In genomic region chr12:55479136-55479535, GRCh38 we compare ENCODE assay signal across 20 cellular contexts. TPM values are rescaled to one million over a fixed set of nuclear protein-coding genes. Genes with fewer than 3 reads are reported as not detected.
"Had no signal": no experiment of that assay in that cellular context is flagged by ENCODE, and none has a peak within 500 bp of the region (broad histone marks: within the 10 kb centered on the region; RNA-seq: fewer than 3 reads in every experiment).

No MANE protein-coding gene starts in this region.

RNA-seq across cellular contexts. Expression of gene OR6C70, which starts 9.2 kb away (rescaled TPM):
- total RNA-seq: activated naive CD4-positive, alpha-beta T cell treated with anti-CD3 and anti-CD28 coated beads for 36 hours; activated naive CD4-positive, alpha-beta T cell treated with anti-CD3 and anti-CD28 coated beads, Interleukin-2, amount 50 U/mL, for 72 hours; activated naive CD8-positive, alpha-beta T cell treated with anti-CD3 and anti-CD28 coated beads for 36 hours; activated naive CD8-positive, alpha-beta T cell treated with anti-CD3 and anti-CD28 coated beads, Interleukin-2, amount 10 ng/mL, durations not matched to agents 7 days and 5 days; activated T-cell treated with anti-CD3 and anti-CD28 coated beads, Interleukin-2, amount 50 U/mL, for 4 hours; activated T-helper 1 cell treated with anti-CD3 and anti-CD28 coated beads, Interleukin-12 subunit alpha, Interleukin-12 subunit beta, Interleukin-2, Interleukin-4 antibody, amounts not matched to agents 30 ng/mL and 10 ng/mL and 1 ng/mL, durations not matched to agents 14 hours and 24 hours and 36 hours; activated T-helper 17 cell treated with anti-CD3 and anti-CD28 coated beads, Interleukin-2, amount 50 U/mL, for 72 hours; adrenal gland; aorta; ascending aorta; astrocyte; body of pancreas; breast epithelium; bronchial epithelial cell; cardiac muscle cell; cardiac septum; cerebellum had no signal
- polyA plus RNA-seq: adipose tissue, adrenal gland, aorta, cardiac muscle cell had no signal

RNA-seq across cellular contexts. Expression of gene OR6C68, which starts 13.0 kb away (rescaled TPM):
- total RNA-seq: activated naive CD4-positive, alpha-beta T cell treated with anti-CD3 and anti-CD28 coated beads for 36 hours; activated naive CD4-positive, alpha-beta T cell treated with anti-CD3 and anti-CD28 coated beads, Interleukin-2, amount 50 U/mL, for 72 hours; activated naive CD8-positive, alpha-beta T cell treated with anti-CD3 and anti-CD28 coated beads for 36 hours; activated naive CD8-positive, alpha-beta T cell treated with anti-CD3 and anti-CD28 coated beads, Interleukin-2, amount 10 ng/mL, durations not matched to agents 7 days and 5 days; activated T-cell treated with anti-CD3 and anti-CD28 coated beads, Interleukin-2, amount 50 U/mL, for 4 hours; activated T-cell treated with anti-CD3 and anti-CD28 coated beads, Interleukin-2, amount 50 U/mL, for 72 hours; activated T-helper 1 cell treated with anti-CD3 and anti-CD28 coated beads, Interleukin-12 subunit alpha, Interleukin-12 subunit beta, Interleukin-2, Interleukin-4 antibody, amounts not matched to agents 30 ng/mL and 10 ng/mL and 1 ng/mL, durations not matched to agents 14 hours and 24 hours and 36 hours; activated T-helper 17 cell treated with anti-CD3 and anti-CD28 coated beads, Interleukin-2, amount 50 U/mL, for 72 hours; activated T-helper 2 cell treated with anti-CD3 and anti-CD28 coated beads, Interferon-gamma antibody, Interleukin-2, Interleukin-4, amounts not matched to agents 10 μg/mL and 5 μg/mL and 100 μg/mL, durations not matched to agents 14 hours and 24 hours and 36 hours; adrenal gland; aorta; ascending aorta; astrocyte; body of pancreas; breast epithelium; bronchial epithelial cell; cardiac muscle cell; cardiac septum; cerebellum had no signal
- polyA plus RNA-seq: adipose tissue, adrenal gland, aorta, cardiac muscle cell had no signal

RNA-seq across cellular contexts. Expression of gene OR6C2, which starts 35.3 kb away (rescaled TPM):
- total RNA-seq: activated naive CD4-positive, alpha-beta T cell treated with anti-CD3 and anti-CD28 coated beads for 36 hours; activated naive CD4-positive, alpha-beta T cell treated with anti-CD3 and anti-CD28 coated beads, Interleukin-2, amount 50 U/mL, for 72 hours; activated naive CD8-positive, alpha-beta T cell treated with anti-CD3 and anti-CD28 coated beads for 36 hours; activated naive CD8-positive, alpha-beta T cell treated with anti-CD3 and anti-CD28 coated beads, Interleukin-2, amount 10 ng/mL, durations not matched to agents 7 days and 5 days; activated T-cell treated with anti-CD3 and anti-CD28 coated beads, Interleukin-2, amount 50 U/mL, for 4 hours; activated T-cell treated with anti-CD3 and anti-CD28 coated beads, Interleukin-2, amount 50 U/mL, for 72 hours; activated T-helper 1 cell treated with anti-CD3 and anti-CD28 coated beads, Interleukin-12 subunit alpha, Interleukin-12 subunit beta, Interleukin-2, Interleukin-4 antibody, amounts not matched to agents 30 ng/mL and 10 ng/mL and 1 ng/mL, durations not matched to agents 14 hours and 24 hours and 36 hours; activated T-helper 17 cell treated with anti-CD3 and anti-CD28 coated beads, Interleukin-2, amount 50 U/mL, for 72 hours; activated T-helper 2 cell treated with anti-CD3 and anti-CD28 coated beads, Interferon-gamma antibody, Interleukin-2, Interleukin-4, amounts not matched to agents 10 μg/mL and 5 μg/mL and 100 μg/mL, durations not matched to agents 14 hours and 24 hours and 36 hours; adrenal gland; aorta; ascending aorta; astrocyte; body of pancreas; breast epithelium; bronchial epithelial cell; cardiac muscle cell; cardiac septum; cerebellum had no signal
- polyA plus RNA-seq: adipose tissue, adrenal gland, aorta, cardiac muscle cell had no signal

RNA-seq across cellular contexts. Expression of gene OR6C76, which starts 53.1 kb away (rescaled TPM):
- total RNA-seq: activated naive CD4-positive, alpha-beta T cell treated with anti-CD3 and anti-CD28 coated beads for 36 hours; activated naive CD4-positive, alpha-beta T cell treated with anti-CD3 and anti-CD28 coated beads, Interleukin-2, amount 50 U/mL, for 72 hours; activated naive CD8-positive, alpha-beta T cell treated with anti-CD3 and anti-CD28 coated beads for 36 hours; activated naive CD8-positive, alpha-beta T cell treated with anti-CD3 and anti-CD28 coated beads, Interleukin-2, amount 10 ng/mL, durations not matched to agents 7 days and 5 days; activated T-cell treated with anti-CD3 and anti-CD28 coated beads, Interleukin-2, amount 50 U/mL, for 4 hours; activated T-cell treated with anti-CD3 and anti-CD28 coated beads, Interleukin-2, amount 50 U/mL, for 72 hours; activated T-helper 1 cell treated with anti-CD3 and anti-CD28 coated beads, Interleukin-12 subunit alpha, Interleukin-12 subunit beta, Interleukin-2, Interleukin-4 antibody, amounts not matched to agents 30 ng/mL and 10 ng/mL and 1 ng/mL, durations not matched to agents 14 hours and 24 hours and 36 hours; activated T-helper 17 cell treated with anti-CD3 and anti-CD28 coated beads, Interleukin-2, amount 50 U/mL, for 72 hours; activated T-helper 2 cell treated with anti-CD3 and anti-CD28 coated beads, Interferon-gamma antibody, Interleukin-2, Interleukin-4, amounts not matched to agents 10 μg/mL and 5 μg/mL and 100 μg/mL, durations not matched to agents 14 hours and 24 hours and 36 hours; adrenal gland; aorta; ascending aorta; astrocyte; body of pancreas; breast epithelium; bronchial epithelial cell; cardiac muscle cell; cardiac septum; cerebellum had no signal
- polyA plus RNA-seq: adipose tissue, adrenal gland, aorta, cardiac muscle cell had no signal
